ENCODE assay signal across 2 cellular contexts in the genomic region with DNA sequence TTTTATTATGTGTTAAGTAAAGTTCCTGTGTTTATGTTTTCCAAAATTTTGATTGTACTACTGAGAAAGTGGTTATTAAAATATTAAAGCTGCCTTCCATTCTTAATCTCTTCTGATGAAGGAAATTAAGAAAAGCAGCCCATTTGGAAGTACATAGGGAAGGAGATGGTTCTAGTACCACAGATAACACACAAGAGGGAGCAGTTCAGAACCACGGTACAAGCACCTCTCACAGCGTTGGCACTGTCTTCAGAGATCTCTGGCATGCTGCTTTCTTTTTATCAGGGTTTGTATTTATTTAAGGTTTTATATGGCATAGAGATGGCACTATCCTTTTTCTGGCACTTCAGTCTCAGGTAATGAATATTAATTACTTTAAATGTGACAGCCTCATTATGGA.
TF ChIP-seq lines count a peak whose summit lies in the region.

No MANE protein-coding gene starts in this region.

TF ChIP-seq in HepG2, 621 proteins besides CTCF, POLR2A, EP300 and RAD21 (continued from another document):
- TF ChIP-seq HOXA9 (CRISPR knock-in tag; IDR thresholded peaks at IDR 0.05; ENCODE audit: borderline replicate concordance) (no peak), ZNF235 (CRISPR knock-in tag; IDR thresholded peaks at IDR 0.05; ENCODE audit: borderline replicate concordance) (no peak)
TF ChIP-seq in HepG2: peak in this region for 0.

TF ChIP-seq in HEK293T, 16 proteins besides CTCF, POLR2A, EP300 and RAD21 (continued from another document):
- TF ChIP-seq, protein P1, sequence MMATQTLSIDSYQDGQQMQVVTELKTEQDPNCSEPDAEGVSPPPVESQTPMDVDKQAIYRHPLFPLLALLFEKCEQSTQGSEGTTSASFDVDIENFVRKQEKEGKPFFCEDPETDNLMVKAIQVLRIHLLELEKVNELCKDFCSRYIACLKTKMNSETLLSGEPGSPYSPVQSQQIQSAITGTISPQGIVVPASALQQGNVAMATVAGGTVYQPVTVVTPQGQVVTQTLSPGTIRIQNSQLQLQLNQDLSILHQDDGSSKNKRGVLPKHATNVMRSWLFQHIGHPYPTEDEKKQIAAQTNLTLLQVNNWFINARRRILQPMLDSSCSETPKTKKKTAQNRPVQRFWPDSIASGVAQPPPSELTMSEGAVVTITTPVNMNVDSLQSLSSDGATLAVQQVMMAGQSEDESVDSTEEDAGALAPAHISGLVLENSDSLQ (IDR thresholded peaks at IDR 0.05): no peak
- TF ChIP-seq ARNT (IDR thresholded peaks at IDR 0.05) (no peak), LEF1 (IDR thresholded peaks at IDR 0.05; ENCODE audit: borderline replicate concordance) (no peak), ELF4 (IDR thresholded peaks at IDR 0.05) (no peak), SP1 (IDR thresholded peaks at IDR 0.05) (no peak), TARDBP (IDR thresholded peaks at IDR 0.05) (no peak), ZNF384 (IDR thresholded peaks at IDR 0.05) (no peak)
